ENCODE assay signal across 15 cellular contexts in the genomic region with DNA sequence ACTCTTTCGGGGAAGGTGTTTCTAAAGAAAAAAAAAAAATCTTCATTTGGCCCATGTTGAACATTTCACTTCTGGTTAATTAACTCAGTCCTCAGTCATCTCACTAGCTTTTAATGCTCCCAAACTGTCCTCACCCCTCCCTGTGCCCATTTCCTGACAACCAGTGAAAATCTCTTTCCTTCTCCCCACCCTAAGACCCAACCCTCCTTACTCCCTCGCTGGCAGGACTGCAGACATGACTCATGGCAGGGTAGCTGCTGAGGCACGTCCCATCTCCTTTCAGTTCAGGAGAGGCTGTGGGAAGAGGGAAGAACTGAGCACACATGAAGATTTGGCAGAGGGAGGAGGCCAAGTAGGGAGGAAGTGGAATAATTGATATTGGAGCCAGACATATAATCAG. TPM values are rescaled to one million over a fixed set of nuclear protein-coding genes. Genes with fewer than 3 reads are reported as not detected.
DNase-seq lines count a peak whose midpoint lies in the region; ATAC-seq, FAIRE-seq and TF ChIP-seq lines count a peak whose summit lies in the region.
"Had no signal": no experiment of that assay in that cellular context is flagged by ENCODE, and none has a peak within 500 bp of the region (broad histone marks: within the 10 kb centered on the region; RNA-seq: fewer than 3 reads in every experiment).

No MANE protein-coding gene starts in this region.

- ATAC-seq in K562, result no peak
- no peak for ATAC-seq in GM21390 (IDR thresholded peaks at IDR 0.05; ENCODE audit: unreplicated experiment)
- ATAC-seq in HG02588 (IDR thresholded peaks at IDR 0.05; ENCODE audit: unreplicated experiment), result no peak
- ATAC-seq: activated CD4-positive, CD25-positive, alpha-beta regulatory T cell treated with anti-CD3 and anti-CD28 coated beads, Interleukin-2, amount 50 U/mL, for 24 hours; heart left ventricle had no signal

- 0% methylated on average over 3 of the region's 3 CpGs for WGBS in K562 (ENCODE audit: insufficient coverage, low coverage, missing lambda C conversion rate)

- H3K36me3 ChIP-seq in A673 (ENCODE audit: insufficient read depth, low read length, poor library complexity, severe bottlenecking) (peaks cover 94% of the 10 kb centered on the region), K562 (ENCODE audit: control insufficient read depth, insufficient read depth, low read length) (no peaks in the 10 kb centered on the region)
- H3K36me3 ChIP-seq: heart left ventricle, sigmoid colon had no signal

- FAIRE-seq in K562 (lab: Jason Lieb, UNC), result no peak

- CTCF ChIA-PET in A673 (lab: Charles Lee), result no interaction called here
- CTCF ChIA-PET in K562 (lab: Yijun Ruan, JAX; ENCODE audit: low intra/inter-chr PET ratio), result no interaction called here

- in situ Hi-C loops in K562 (cut with MboI), result no loop called here

- no peak overlapping the region for H3K9ac ChIP-seq in K562 (ENCODE audit: insufficient read depth in 1 of 2, low read depth in 2 of 2, low read length in 2 of 2)

- intact Hi-C loops in A673 (cut with micrococcal nuclease; ENCODE audit: unreplicated experiment), result no loop called here
- intact Hi-C loops in K562 (cut with micrococcal nuclease), result no loop called here

- no peak for TF ChIP-seq RAD21 in K562 (CRISPR knock-in tag; conservative IDR thresholded peaks at IDR 0.05 in 1 of 2, IDR thresholded peaks at IDR 0.05 in 1 of 2)

- peaks cover 7% of the 10 kb centered on the region; the same call in 1 of the 2 replicates for H4K20me1 ChIP-seq in K562 (replicated peaks; ENCODE audit: control insufficient read depth, insufficient read depth, low read length)

- no peak for TF ChIP-seq EP300 in K562 (IDR thresholded peaks at IDR 0.05; ENCODE audit: low read length)

- no peaks in the 10 kb centered on the region for H3K9me1 ChIP-seq in K562 (ENCODE audit: control insufficient read depth, insufficient read depth, low read length)

- POLR2A ChIA-PET in A673 (lab: Charles Lee; ENCODE audit: low non-redundant PET), result no interaction called here
- POLR2A ChIA-PET in K562 (lab: Yijun Ruan, JAX), result interaction anchor here (0.5 kb wide), 1 partner anchor 44 kb away, joined by 3 read pairs; no protein-coding TSS in a partner anchor

- no peak overlapping the region for H3K4me2 ChIP-seq in K562 (ENCODE audit: insufficient read depth, low read length)

- peak; percentile 89 for DNase-seq in A673 (ENCODE audit: low spot score)
- peak; percentile 42 for DNase-seq in HS-27A (ENCODE audit: low read depth)
- DNase-seq in K562 (ENCODE audit: extremely low read depth in 1 of 4, low spot score in 3 of 4), result no peak
- DNase-seq in kidney tubule cell (ENCODE audit: low spot score), result peak; percentile 80
- no peak for DNase-seq in GF-D8 (lab: John Stamatoyannopoulos, UW)
- DNase-seq in dermis blood vessel endothelial cell, result no peak
- DNase-seq: GDM1, heart left ventricle, KG1, mesendoderm, SIG-M5, sigmoid colon had no signal

- peaks cover 100% of the 10 kb centered on the region for H3K4me1 ChIP-seq in A673 (ENCODE audit: insufficient read depth, low read length, poor library complexity, severe bottlenecking)
- H3K4me1 ChIP-seq in K562 (replicated peaks in 1 of 2; ENCODE audit: control insufficient read depth in 2 of 2, insufficient read depth in 2 of 2, low read length in 2 of 2), result no peaks in the 10 kb centered on the region
- H3K4me1 ChIP-seq: sigmoid colon had no signal

- no peak for TF ChIP-seq POLR2A in K562 (conservative IDR thresholded peaks at IDR 0.05)

- H3K9me3 ChIP-seq in A673 (ENCODE audit: low read depth, low read length, poor library complexity, severe bottlenecking) (no peaks in the 10 kb centered on the region), K562 (replicated peaks; ENCODE audit: control insufficient read depth, insufficient read depth, low read depth, low read length) (no peaks in the 10 kb centered on the region)
- H3K9me3 ChIP-seq: heart left ventricle, sigmoid colon had no signal

- no peak overlapping the region for H2AFZ ChIP-seq in K562 (ENCODE audit: low read depth, low read length)

- H3K27me3 ChIP-seq in A673 (replicated peaks; ENCODE audit: insufficient read depth, low read depth, low read length, poor library complexity) (no peaks in the 10 kb centered on the region), K562 (ENCODE audit: control insufficient read depth in 2 of 2, insufficient read depth in 2 of 2, low read length in 2 of 2) (peaks cover 46 to 66% of the 10 kb centered on the region in 2 experiments)
- H3K27me3 ChIP-seq: sigmoid colon had no signal

- TF ChIP-seq CTCF in A673 (conservative IDR thresholded peaks at IDR 0.05; ENCODE audit: low read depth, low read length), result no peak
- TF ChIP-seq CTCF in K562 (IDR thresholded peaks at IDR 0.05 in 2 of 3, conservative IDR thresholded peaks at IDR 0.05 in 1 of 3; ENCODE audit: insufficient read depth in 2 of 3, low read depth in 1 of 3, low read length in 3 of 3), result no peak

- H3K27ac ChIP-seq in A673 (ENCODE audit: low read depth, low read length, poor library complexity, severe bottlenecking), result peak overlapping the region; percentile 96
- no peak overlapping the region for H3K27ac ChIP-seq in K562 (ENCODE audit: extremely low read depth, low read depth, low read length)
- H3K27ac ChIP-seq: heart left ventricle, sigmoid colon had no signal

- BruUV-seq in A673 (replicated peaks; lab: Mats Ljungman, UMichigan) (no TSS peak), K562 (replicated peaks; lab: Mats Ljungman, UMichigan) (no TSS peak)

- H3K79me2 ChIP-seq in K562 (ENCODE audit: control insufficient read depth, insufficient read depth, low read length), result no peaks in the 10 kb centered on the region

- H3K4me3 ChIP-seq in A673 (ENCODE audit: low read depth, low read length, poor library complexity, severe bottlenecking) (no peak overlapping the region), K562 (no peak overlapping the region)
- H3K4me3 ChIP-seq: heart left ventricle, sigmoid colon had no signal

TF ChIP-seq in K562, 482 proteins besides CTCF, POLR2A, EP300 and RAD21:
- TF ChIP-seq HCFC1 (IDR thresholded peaks at IDR 0.05; ENCODE audit: low read depth, low read length) (no peak), FOSL1 (tag; conservative IDR thresholded peaks at IDR 0.05) (0 out of 2 replicates have a peak, but pooled peaks have one; percentile 20), RBM34 (IDR thresholded peaks at IDR 0.05; ENCODE audit: borderline replicate concordance, insufficient read depth, low read length) (no peak), BRCA1 (IDR thresholded peaks at IDR 0.05) (no peak), BRCA1 (CRISPR knock-in tag; IDR thresholded peaks at IDR 0.05) (no peak), U2AF1 (optimal IDR thresholded peaks at IDR 0.05; ENCODE audit: low read depth, low read length) (no peak)
- TF ChIP-seq, protein P1, sequence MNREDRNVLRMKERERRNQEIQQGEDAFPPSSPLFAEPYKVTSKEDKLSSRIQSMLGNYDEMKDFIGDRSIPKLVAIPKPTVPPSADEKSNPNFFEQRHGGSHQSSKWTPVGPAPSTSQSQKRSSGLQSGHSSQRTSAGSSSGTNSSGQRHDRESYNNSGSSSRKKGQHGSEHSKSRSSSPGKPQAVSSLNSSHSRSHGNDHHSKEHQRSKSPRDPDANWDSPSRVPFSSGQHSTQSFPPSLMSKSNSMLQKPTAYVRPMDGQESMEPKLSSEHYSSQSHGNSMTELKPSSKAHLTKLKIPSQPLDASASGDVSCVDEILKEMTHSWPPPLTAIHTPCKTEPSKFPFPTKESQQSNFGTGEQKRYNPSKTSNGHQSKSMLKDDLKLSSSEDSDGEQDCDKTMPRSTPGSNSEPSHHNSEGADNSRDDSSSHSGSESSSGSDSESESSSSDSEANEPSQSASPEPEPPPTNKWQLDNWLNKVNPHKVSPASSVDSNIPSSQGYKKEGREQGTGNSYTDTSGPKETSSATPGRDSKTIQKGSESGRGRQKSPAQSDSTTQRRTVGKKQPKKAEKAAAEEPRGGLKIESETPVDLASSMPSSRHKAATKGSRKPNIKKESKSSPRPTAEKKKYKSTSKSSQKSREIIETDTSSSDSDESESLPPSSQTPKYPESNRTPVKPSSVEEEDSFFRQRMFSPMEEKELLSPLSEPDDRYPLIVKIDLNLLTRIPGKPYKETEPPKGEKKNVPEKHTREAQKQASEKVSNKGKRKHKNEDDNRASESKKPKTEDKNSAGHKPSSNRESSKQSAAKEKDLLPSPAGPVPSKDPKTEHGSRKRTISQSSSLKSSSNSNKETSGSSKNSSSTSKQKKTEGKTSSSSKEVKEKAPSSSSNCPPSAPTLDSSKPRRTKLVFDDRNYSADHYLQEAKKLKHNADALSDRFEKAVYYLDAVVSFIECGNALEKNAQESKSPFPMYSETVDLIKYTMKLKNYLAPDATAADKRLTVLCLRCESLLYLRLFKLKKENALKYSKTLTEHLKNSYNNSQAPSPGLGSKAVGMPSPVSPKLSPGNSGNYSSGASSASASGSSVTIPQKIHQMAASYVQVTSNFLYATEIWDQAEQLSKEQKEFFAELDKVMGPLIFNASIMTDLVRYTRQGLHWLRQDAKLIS (CRISPR knock-in tag; IDR thresholded peaks at IDR 0.05), result no peak

RNA-seq across cellular contexts. Expression of a gene that starts 12.6 kb away (rescaled TPM):
- total RNA-seq in A673 (2021) (492 and 535 TPM in 2 replicates), K562 (2014; rRNA removed) (not detected in 2 replicates), K562 (2014; rRNA removed; fragmentation: Illumina TruSeq; extraction: Trizol) (not detected in 2 replicates), K562 (2015; rRNA removed; fragmentation: Illumina TruSeq; extraction: Trizol) (not detected in 2 replicates), K562 (2021) (not detected in 2 replicates), dermis blood vessel endothelial cell (0.19 and 0.85 TPM in 2 replicates)
- not detected in 2 replicates for total RNA-seq in K562 (2011; cell fraction: chromatin; rRNA removed; ENCODE audit: low replicate concordance)
- total RNA-seq in K562 (2011; cell fraction: nucleolus; rRNA removed), result not detected in 2 replicates
- total RNA-seq in K562 (2011; cell fraction: nucleoplasm; rRNA removed), result not detected in 2 replicates
- polyA plus RNA-seq in K562 (2011; rRNA removed) (not detected in 2 replicates), K562 (2014; fragmentation: Illumina TruSeq; extraction: Trizol) (not detected in 2 replicates), K562 (2014; fragmentation: Nextera tagmentation; extraction: Ambion mirVana) (not detected), K562 (2014; rRNA removed) (not detected in 2 replicates)
- not detected in 2 replicates for polyA plus RNA-seq in K562 (2011; cell fraction: cytosol; rRNA removed)
- polyA plus RNA-seq in K562 (2011; cell fraction: nucleus; rRNA removed), result not detected in 2 replicates
- not detected in 2 replicates for polyA plus RNA-seq in K562 (2012)
- polyA minus RNA-seq in K562 (2011; rRNA and poly(A)+ RNA removed), result not detected in 2 replicates
- polyA minus RNA-seq in K562 (2011; cell fraction: cytosol; rRNA and poly(A)+ RNA removed), result not detected in 2 replicates
- not detected in 2 replicates for polyA minus RNA-seq in K562 (2011; cell fraction: nucleus; rRNA and poly(A)+ RNA removed)

Comparison
In these comparisons a context has a peak if more than half of its experiments do, and no peak if none do; other contexts are left out.
1. DNase-seq: peak in A673 (single experiment), HS-27A (single experiment) and kidney tubule cell (single experiment); none in K562 (0 of 4), GF-D8 (single experiment) and dermis blood vessel endothelial cell (single experiment).
2. RNA of a gene that starts 12.6 kb away (total RNA-seq): 492 to 535 TPM in A673; 0.19 to 0.85 TPM in dermis blood vessel endothelial cell and not detected in K562; every median in the first group is over 100 times any median in the second.